Comparison of ENCODE assay signal across 15 cellular contexts in the genomic region with DNA sequence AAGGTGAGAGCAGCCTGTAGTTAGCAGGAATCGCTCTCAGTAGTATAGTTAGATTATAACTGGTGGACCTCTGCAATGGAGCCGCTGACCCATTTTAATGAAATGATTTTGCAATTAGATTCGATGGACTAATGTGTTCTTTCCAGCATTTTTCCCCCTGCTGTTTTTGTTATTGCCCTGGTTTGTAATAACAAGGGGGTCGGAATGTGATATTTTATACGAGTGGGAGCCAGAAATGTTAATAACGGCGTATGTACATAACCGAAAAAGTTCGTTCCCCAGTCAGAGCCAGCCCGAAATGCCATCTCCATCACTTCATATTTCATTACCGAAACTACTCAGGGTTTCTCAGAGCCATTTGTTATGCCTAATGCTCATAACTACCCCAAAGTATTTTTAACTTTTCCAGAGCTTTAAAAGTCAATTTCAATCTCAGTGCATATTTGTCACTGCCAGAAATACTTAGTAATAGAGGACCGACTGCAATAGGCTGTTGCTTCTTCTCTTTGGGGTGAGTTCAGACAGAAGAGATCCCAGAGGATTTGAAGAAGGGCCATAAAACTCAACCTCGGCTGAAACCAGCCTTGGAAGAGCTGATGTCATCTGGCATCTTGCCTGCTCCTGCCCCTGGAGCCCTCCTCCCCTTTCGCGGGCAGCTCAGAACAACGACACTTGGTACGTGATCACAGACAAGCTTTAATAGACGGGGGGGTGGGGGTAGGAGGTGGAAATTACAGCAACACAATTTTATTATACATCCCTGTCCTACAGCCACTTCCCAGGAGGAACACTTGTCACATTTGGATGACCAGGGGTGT.
DNase-seq lines count a peak whose midpoint lies in the region; ATAC-seq, FAIRE-seq and TF ChIP-seq lines count a peak whose summit lies in the region.
"Had no signal": no experiment of that assay in that cellular context is flagged by ENCODE, and none has a peak within 500 bp of the region (broad histone marks: within the 10 kb centered on the region; RNA-seq: fewer than 3 reads in every experiment).

No MANE protein-coding gene starts in this region.

- H3K4me1 ChIP-seq in A673 (ENCODE audit: insufficient read depth, low read length, poor library complexity, severe bottlenecking): no peaks in the 10 kb centered on the region
- H3K4me1 ChIP-seq in lower lobe of right lung: no peaks in the 10 kb centered on the region
- H3K4me1 ChIP-seq: upper lobe of left lung had no signal

- H3K36me3 ChIP-seq in A673 (ENCODE audit: insufficient read depth, low read length, poor library complexity, severe bottlenecking) (no peaks in the 10 kb centered on the region), lower lobe of right lung (no peaks in the 10 kb centered on the region)
- H3K36me3 ChIP-seq: upper lobe of left lung had no signal

- BruUV-seq in A673 (replicated peaks; lab: Mats Ljungman, UMichigan): no TSS peak

- POLR2A ChIA-PET in A673 (lab: Charles Lee; ENCODE audit: low non-redundant PET): no interaction called here

- H3K27ac ChIP-seq in A673 (ENCODE audit: low read depth, low read length, poor library complexity, severe bottlenecking) (no peak overlapping the region), lower lobe of right lung (no peak overlapping the region)
- H3K27ac ChIP-seq: upper lobe of left lung had no signal

- H3K9me3 ChIP-seq in A673 (ENCODE audit: low read depth, low read length, poor library complexity, severe bottlenecking) (no peaks in the 10 kb centered on the region), lower lobe of right lung (no peaks in the 10 kb centered on the region)
- H3K9me3 ChIP-seq: upper lobe of left lung had no signal

- H3K4me3 ChIP-seq in A673 (ENCODE audit: low read depth, low read length, poor library complexity, severe bottlenecking) (no peak overlapping the region), lower lobe of right lung (no peak overlapping the region)
- H3K4me3 ChIP-seq: upper lobe of left lung had no signal

- peak; percentile 35 for DNase-seq in A673 (ENCODE audit: low spot score)
- peak; percentile 25 for DNase-seq in LHCN-M2 (ENCODE audit: low read depth)
- DNase-seq in astrocyte of the hippocampus (ENCODE audit: low read depth, low spot score): peak; percentile 59
- DNase-seq in kidney tubule cell (ENCODE audit: low spot score): peak; percentile 16
- no peak for DNase-seq in activated T-cell treated with anti-CD3 and anti-CD28 coated beads for 4 hours
- DNase-seq in mucosa of gallbladder (ENCODE audit: low spot score): no peak
- no peak for DNase-seq in frontal cortex (ENCODE audit: low spot score in 2 of 2)
- no peak for DNase-seq in lower lobe of right lung
- DNase-seq: ACHN, dermis blood vessel endothelial cell, DND-41, left colon, NCI-H226, upper lobe of left lung had no signal

- FAIRE-seq in frontal cortex (lab: Jason Lieb, UNC): no peak
- FAIRE-seq: TTC549 had no signal

- no peak for ATAC-seq in lower lobe of right lung
- ATAC-seq: left colon had no signal

- intact Hi-C loops in A673 (cut with micrococcal nuclease; ENCODE audit: unreplicated experiment) (no loop called here), lower lobe of right lung (cut with DNase I) (no loop called here)

- TF ChIP-seq CTCF in A673 (conservative IDR thresholded peaks at IDR 0.05; ENCODE audit: low read depth, low read length) (no peak), lower lobe of right lung (IDR thresholded peaks at IDR 0.05) (no peak)

- H3K27me3 ChIP-seq in A673 (replicated peaks; ENCODE audit: insufficient read depth, low read depth, low read length, poor library complexity) (peaks cover 31% of the 10 kb centered on the region), lower lobe of right lung (ENCODE audit: low read depth) (no peaks in the 10 kb centered on the region)
- H3K27me3 ChIP-seq: upper lobe of left lung had no signal

- CTCF ChIA-PET in A673 (lab: Charles Lee): interaction anchor here (0.6 kb wide), 2 partner anchors 86 to 120 kb away, joined by 5 to 13 read pairs; no protein-coding TSS in a partner anchor

Comparison
In these comparisons a context has a peak if more than half of its experiments do, and no peak if none do; other contexts are left out.
1. DNase-seq: peak in A673 (single experiment), LHCN-M2 (single experiment), astrocyte of the hippocampus (single experiment) and kidney tubule cell (single experiment); none in activated T-cell treated with anti-CD3 and anti-CD28 coated beads for 4 hours (single experiment), mucosa of gallbladder (single experiment), frontal cortex (0 of 2) and lower lobe of right lung (single experiment).